ENCODE assay signal across 14 cellular contexts in genomic region chr2:44547713-44548112, GRCh38.
"Had no signal": no experiment of that assay in that cellular context is flagged by ENCODE, and none has a peak within 500 bp of the region (broad histone marks: within the 10 kb centered on the region; RNA-seq: fewer than 3 reads in every experiment).

No MANE protein-coding gene starts in this region.

- H3K27ac ChIP-seq: lower lobe of right lung, prostate gland, stomach, VCaP had no signal

- H3K36me3 ChIP-seq: lower lobe of right lung, prostate gland, stomach, thoracic aorta had no signal

- H3K4me1 ChIP-seq: lower lobe of right lung, prostate gland had no signal

- H3K27me3 ChIP-seq: stomach had no signal

- H3K9me3 ChIP-seq: lower lobe of right lung, prostate gland, stomach, thoracic aorta had no signal

- H3K4me3 ChIP-seq: lower lobe of right lung, prostate gland, stomach, thoracic aorta had no signal

- ATAC-seq: esophagus mucosa, left colon, lower lobe of right lung, right cardiac atrium had no signal

- DNase-seq: activated CD4-positive, alpha-beta memory T cell treated with anti-CD3 and anti-CD28 coated beads, Interleukin-2, amount 10 ng/mL, durations not matched to agents 7 days and 5 days; activated CD4-positive, alpha-beta T cell treated with anti-CD3 and anti-CD28 coated beads for 4 hours; activated naive CD4-positive, alpha-beta T cell treated with anti-CD3 and anti-CD28 coated beads, Interleukin-2, amount 50 U/mL, for 16 hours; activated T-cell treated with anti-CD3 and anti-CD28 coated beads, Interleukin-2, amount 50 U/mL, for 24 hours; left colon; lower lobe of right lung; small intestine; stomach; T-helper 9 cell had no signal
